Comparison of ENCODE assay signal across 10 cellular contexts in the genomic region with DNA sequence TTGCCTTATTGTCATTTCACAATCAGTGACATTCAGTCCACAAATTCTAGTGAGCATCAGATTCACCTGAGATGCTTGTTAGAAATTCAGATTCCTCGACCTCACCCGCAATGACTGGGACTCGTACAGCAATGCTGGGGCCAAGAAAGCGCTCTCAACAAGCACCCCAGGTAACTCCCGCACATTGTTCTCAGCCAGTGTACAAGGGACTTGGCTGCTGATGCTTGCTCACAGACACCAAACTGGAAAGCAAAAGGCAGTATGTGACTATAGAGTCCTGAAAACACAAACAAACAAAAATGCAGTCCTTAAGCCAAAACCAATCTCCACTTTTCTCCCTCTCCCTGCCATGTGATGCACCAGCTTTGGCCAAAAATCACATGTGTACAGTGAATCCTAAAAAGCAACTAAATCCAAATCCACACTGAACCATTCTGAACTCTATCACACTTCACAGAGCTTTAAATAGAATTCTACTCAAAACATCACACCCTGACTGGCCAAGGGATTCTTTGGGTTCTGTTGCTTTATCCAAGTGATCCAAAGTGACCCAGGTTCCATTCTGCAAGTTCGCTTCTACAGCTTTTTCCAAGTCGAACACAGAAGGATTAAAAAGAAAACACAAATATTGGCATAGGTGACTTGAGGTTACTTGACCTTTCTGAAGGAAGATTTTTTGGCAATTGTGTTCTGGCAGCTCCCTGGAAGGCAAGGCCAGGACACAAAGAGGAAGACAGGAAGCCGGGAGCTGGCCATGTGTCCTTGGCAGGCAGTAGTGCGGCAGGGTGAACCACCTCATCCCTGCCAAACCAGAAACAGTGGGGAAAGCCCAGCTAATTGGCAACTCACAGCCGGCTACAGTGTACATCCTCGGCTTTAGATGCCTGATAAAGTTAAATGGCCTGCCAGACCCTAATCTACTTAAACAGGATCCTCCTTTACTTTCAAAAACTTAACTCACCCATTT.
DNase-seq lines count a peak whose midpoint lies in the region; ATAC-seq and TF ChIP-seq lines count a peak whose summit lies in the region.
"Had no signal": no experiment of that assay in that cellular context is flagged by ENCODE, and none has a peak within 500 bp of the region (broad histone marks: within the 10 kb centered on the region; RNA-seq: fewer than 3 reads in every experiment).

No MANE protein-coding gene starts in this region.

- H3K9me3 ChIP-seq in Peyer's patch (no peaks in the 10 kb centered on the region), lower lobe of right lung (no peaks in the 10 kb centered on the region), transverse colon (no peaks in the 10 kb centered on the region), PC-3 (ENCODE audit: low read length) (no peaks in the 10 kb centered on the region)

- H3K27ac ChIP-seq in Peyer's patch (peak overlapping the region in 3 of 4 donors; percentile 15 to 44 (median 25)), lower lobe of right lung (peak overlapping the region; percentile 26), transverse colon (peak overlapping the region; percentile 45 to 68 (median 52)), PC-3 (ENCODE audit: low read length) (no peak overlapping the region)

- no peaks in the 10 kb centered on the region for H3K27me3 ChIP-seq in Peyer's patch
- no peaks in the 10 kb centered on the region for H3K27me3 ChIP-seq in lower lobe of right lung (ENCODE audit: low read depth)
- H3K27me3 ChIP-seq in transverse colon = no peaks in the 10 kb centered on the region
- H3K27me3 ChIP-seq in PC-3 (ENCODE audit: low read length) = no peaks in the 10 kb centered on the region

- H3K36me3 ChIP-seq in Peyer's patch = no peaks in the 10 kb centered on the region
- H3K36me3 ChIP-seq in lower lobe of right lung = no peaks in the 10 kb centered on the region
- H3K36me3 ChIP-seq in transverse colon = no peaks in the 10 kb centered on the region
- H3K36me3 ChIP-seq in PC-3 (ENCODE audit: low read depth, low read length) = no peaks in the 10 kb centered on the region

- TF ChIP-seq EP300 in transverse colon (IDR thresholded peaks at IDR 0.05; ENCODE audit: low read depth) = no peak

- no peak for TF ChIP-seq CTCF in Peyer's patch (IDR thresholded peaks at IDR 0.05)
- no peak for TF ChIP-seq CTCF in lower lobe of right lung (IDR thresholded peaks at IDR 0.05)
- TF ChIP-seq CTCF in transverse colon (IDR thresholded peaks at IDR 0.05) = no peak
- TF ChIP-seq CTCF in PC-3 (conservative IDR thresholded peaks at IDR 0.05; ENCODE audit: low read depth, low read length) = no peak

- CTCF ChIA-PET in PC-3 (lab: Charles Lee) = no interaction called here

- in situ Hi-C loops in transverse colon (cut with MboI; ENCODE audit: low pct_ligation_motif_present in 1 of 4, low pct_unique_long_range_greater_than_20kb in 1 of 4, low sequenced_read_pairs in 3 of 4) = no loop called here

- no peaks in the 10 kb centered on the region for H3K9me2 ChIP-seq in PC-3 (replicated peaks; ENCODE audit: low read length)

- 33 to 58% methylated on average over 3 to 11 of the region's 11 CpGs for WGBS in transverse colon (ENCODE audit: low coverage in 1 of 2), 2 donors

- POLR2A ChIA-PET in PC-3 (lab: Charles Lee; ENCODE audit: unreplicated experiment) = no interaction called here

- no peak overlapping the region for H2AFZ ChIP-seq in PC-3 (ENCODE audit: low read length)

- H3K9ac ChIP-seq in PC-3 (ENCODE audit: low read length) = no peak overlapping the region

- no peak overlapping the region for H3K4me3 ChIP-seq in Peyer's patch
- H3K4me3 ChIP-seq in lower lobe of right lung = no peak overlapping the region
- H3K4me3 ChIP-seq in transverse colon = no peak overlapping the region
- no peak overlapping the region for H3K4me3 ChIP-seq in PC-3 (ENCODE audit: low read length)
- H3K4me3 ChIP-seq: GM12878 had no signal

- no peaks in the 10 kb centered on the region for H3F3A ChIP-seq in PC-3 (ENCODE audit: low read length, unreplicated experiment)

- DNase-seq in Peyer's patch (peak in 2 of 3 donors; percentile 17 to 51), dermis microvascular lymphatic vessel endothelial cell (ENCODE audit: low read depth in 2 of 2) (peak; percentile 58 to 80), lower lobe of right lung (no peak), transverse colon (peak; percentile 41), OCI-M1 (lab: John Stamatoyannopoulos, UW) (no peak), PC-3 (no peak)
- DNase-seq: activated CD4-positive, alpha-beta T cell treated with anti-CD3 and anti-CD28 coated beads, Interleukin-2, amount 50 U/mL, for 1 hour; stimulated activated CD4-positive, alpha-beta T cell treated with anti-CD3 and anti-CD28 coated beads, Interleukin-12 subunit alpha, Interleukin-12 subunit beta, amount 100 ng/mL, for 4 hours had no signal

- no peak overlapping the region for H3K4me2 ChIP-seq in PC-3 (ENCODE audit: low read length)

- ATAC-seq in lower lobe of right lung (peak; percentile 37 to 67), HG03135 (IDR thresholded peaks at IDR 0.05; ENCODE audit: unreplicated experiment) (no peak), PC-3 (no peak)
- ATAC-seq: GM12878 had no signal

- BruUV-seq in PC-3 (replicated peaks; lab: Mats Ljungman, UMichigan) = no TSS peak

- no peaks in the 10 kb centered on the region for H4K20me1 ChIP-seq in PC-3 (ENCODE audit: low read length)

- peaks cover 0 to 17% (median 0%) of the 10 kb centered on the region in 4 donors for H3K4me1 ChIP-seq in Peyer's patch
- peaks cover 34% of the 10 kb centered on the region for H3K4me1 ChIP-seq in lower lobe of right lung
- H3K4me1 ChIP-seq in transverse colon = peaks cover 9 to 48% (median 26%) of the 10 kb centered on the region in 4 donors
- no peaks in the 10 kb centered on the region for H3K4me1 ChIP-seq in PC-3 (ENCODE audit: insufficient read depth, low read length)

- peaks cover 62% of the 10 kb centered on the region for H3K79me2 ChIP-seq in PC-3 (ENCODE audit: low read length)

- intact Hi-C loops in lower lobe of right lung (cut with DNase I) (no loop called here), transverse colon (cut with DNase I; ENCODE audit: low total_unique reads) (loop anchor here (10.0 kb wide), 1 partner anchor 104 kb away; no protein-coding TSS in a partner anchor), PC-3 (cut with micrococcal nuclease) (no loop called here)

- TF ChIP-seq POLR2A in Peyer's patch (IDR thresholded peaks at IDR 0.05) (no peak), transverse colon (IDR thresholded peaks at IDR 0.05) (no peak)

Comparison
In these comparisons a context has a peak if more than half of its experiments do, and no peak if none do; other contexts are left out.
1. DNase-seq: peak in Peyer's patch (2 of 3), dermis microvascular lymphatic vessel endothelial cell (2 of 2) and transverse colon (single experiment); none in lower lobe of right lung (single experiment), OCI-M1 (single experiment) and PC-3 (single experiment).
2. ATAC-seq: peak in lower lobe of right lung (2 of 2); none in HG03135 (single experiment) and PC-3 (single experiment).